In genomic region chr6:130223508-130223907, GRCh38 we compare ENCODE assay signal across 8 cellular contexts. TPM values are rescaled to one million over a fixed set of nuclear protein-coding genes. Genes with fewer than 3 reads are reported as not detected.
A peak's percentile ranks its signal among the peaks of the same experiment; 100 is the strongest.
DNase-seq lines count a peak whose midpoint lies in the region; ATAC-seq, FAIRE-seq and TF ChIP-seq lines count a peak whose summit lies in the region.

No MANE protein-coding gene starts in this region.

- no peaks in the 10 kb centered on the region for H3K4me1 ChIP-seq in esophagus muscularis mucosa

- TF ChIP-seq CTCF in esophagus muscularis mucosa (IDR thresholded peaks at IDR 0.05), result no peak

- no peak for FAIRE-seq in frontal cortex (lab: Jason Lieb, UNC)

- DNase-seq in ELR (ENCODE audit: low read depth) (peak; percentile 64), NAMALWA (ENCODE audit: low spot score) (peak; percentile 5), frontal cortex (ENCODE audit: low spot score in 2 of 2) (no peak), esophagus muscularis mucosa (ENCODE audit: extremely low spot score) (no peak)
- DNase-seq in activated effector memory CD4-positive, alpha-beta T cell treated with Interleukin-2 at 50 U/mL for 16 hours, result peak; percentile 63
- peak in 2 of 3 donors; percentile 16 to 25 for DNase-seq in stimulated activated CD4-positive, alpha-beta T cell treated with anti-CD3 and anti-CD28 coated beads, TNF-alpha, amount 100 ng/mL, for 1 hour (ENCODE audit: low read depth in 3 of 3, low spot score in 1 of 3)

- peak; percentile 99 for ATAC-seq in GM21717 (IDR thresholded peaks at IDR 0.05; ENCODE audit: unreplicated experiment)
- no peak for ATAC-seq in SK-N-SH treated with all-trans-retinoic acid at 6 μM for 48 hours

- H3K27ac ChIP-seq in esophagus muscularis mucosa (replicated peaks in 1 of 4), result no peak overlapping the region

- no peaks in the 10 kb centered on the region for H3K36me3 ChIP-seq in esophagus muscularis mucosa

- no peaks in the 10 kb centered on the region for H3K27me3 ChIP-seq in esophagus muscularis mucosa

- TF ChIP-seq EP300 in esophagus muscularis mucosa (IDR thresholded peaks at IDR 0.05), result no peak

- WGBS in esophagus muscularis mucosa, result 91% methylated on average over 5 of the region's 5 CpGs

- no peaks in the 10 kb centered on the region for H3K9me3 ChIP-seq in esophagus muscularis mucosa

- H3K4me3 ChIP-seq in esophagus muscularis mucosa, result no peak overlapping the region

- no peak for TF ChIP-seq POLR2A in esophagus muscularis mucosa (IDR thresholded peaks at IDR 0.05; ENCODE audit: low read depth)

- intact Hi-C loops in esophagus muscularis mucosa (cut with DNase I), result no loop called here

TF ChIP-seq in SK-N-SH treated with all-trans-retinoic acid at 6 μM for 48 hours, 23 proteins besides CTCF, POLR2A, EP300 and RAD21:
- TF ChIP-seq ZFP30 (CRISPR knock-in tag; IDR thresholded peaks at IDR 0.05) (no peak), ISL1 (CRISPR knock-in tag; IDR thresholded peaks at IDR 0.05) (no peak), TOX (CRISPR knock-in tag; IDR thresholded peaks at IDR 0.05; ENCODE audit: borderline replicate concordance) (no peak), ZNF565 (CRISPR knock-in tag; conservative IDR thresholded peaks at IDR 0.05; ENCODE audit: low read depth) (no peak), ZFP3 (CRISPR knock-in tag; IDR thresholded peaks at IDR 0.05) (no peak), ZNF70 (CRISPR knock-in tag; IDR thresholded peaks at IDR 0.05) (no peak), CSDC2 (CRISPR knock-in tag; IDR thresholded peaks at IDR 0.05) (no peak), ARNTL (CRISPR knock-in tag; IDR thresholded peaks at IDR 0.05; ENCODE audit: borderline replicate concordance, low read depth) (no peak), BACH2 (CRISPR knock-in tag; IDR thresholded peaks at IDR 0.05; ENCODE audit: borderline replicate concordance) (no peak), PPARA (CRISPR knock-in tag; IDR thresholded peaks at IDR 0.05; ENCODE audit: borderline replicate concordance) (no peak), ZC3H10 (CRISPR knock-in tag; IDR thresholded peaks at IDR 0.05) (no peak), OSR1 (CRISPR knock-in tag; IDR thresholded peaks at IDR 0.05) (no peak), CREB5 (CRISPR knock-in tag; IDR thresholded peaks at IDR 0.05; ENCODE audit: low read depth) (no peak)

RNA-seq across cellular contexts. Expression of gene SAMD3, which starts 0.8 kb away (rescaled TPM):
- 18.3 TPM for total RNA-seq in frontal cortex
- total RNA-seq in esophagus muscularis mucosa, result 1 to 10 TPM in 1 of 4 donors, under 1 TPM in 1, not detected in 2; 0.39 to 2.7 TPM

Comparison
In these comparisons a context has a peak if more than half of its experiments do, and no peak if none do; other contexts are left out.
1. DNase-seq: peak in ELR (single experiment), NAMALWA (single experiment), activated effector memory CD4-positive, alpha-beta T cell treated with Interleukin-2 at 50 U/mL for 16 hours (single experiment) and stimulated activated CD4-positive, alpha-beta T cell treated with anti-CD3 and anti-CD28 coated beads, TNF-alpha, amount 100 ng/mL, for 1 hour (2 of 3); none in frontal cortex (0 of 2) and esophagus muscularis mucosa (single experiment).